ENCODE assay signal across 16 cellular contexts in genomic region chr6:167139761-167140160, GRCh38. TPM values are rescaled to one million over a fixed set of nuclear protein-coding genes. Genes with fewer than 3 reads are reported as not detected.
"Had no signal": no experiment of that assay in that cellular context is flagged by ENCODE, and none has a peak within 500 bp of the region (broad histone marks: within the 10 kb centered on the region; RNA-seq: fewer than 3 reads in every experiment).

No MANE protein-coding gene starts in this region.

- H3K4me3 ChIP-seq: cardiac muscle cell, heart right ventricle, right atrium auricular region, skin epidermis, tibial artery, vagina had no signal

- H3K4me1 ChIP-seq: right atrium auricular region, tibial artery, vagina had no signal

- H3K27ac Mint-ChIP-seq: activated CD8-positive, alpha-beta T cell treated with anti-CD3 and anti-CD28 coated beads, Interleukin-2, amount 10 ng/mL, durations not matched to agents 7 days and 5 days; activated naive CD4-positive, alpha-beta T cell treated with anti-CD3 and anti-CD28 coated beads for 36 hours had no signal

- H3K9me3 Mint-ChIP-seq: activated naive CD4-positive, alpha-beta T cell treated with anti-CD3 and anti-CD28 coated beads for 36 hours had no signal

- H3K27me3 ChIP-seq: right atrium auricular region, vagina had no signal

- H3K27ac ChIP-seq: cardiac muscle cell, heart right ventricle, neutrophil, right atrium auricular region, skin epidermis, tibial artery, vagina, VCaP had no signal

- H3K36me3 ChIP-seq: cardiac muscle cell, heart right ventricle, neutrophil, right atrium auricular region, tibial artery, vagina had no signal

- ATAC-seq: activated CD8-positive, alpha-beta T cell treated with anti-CD3 and anti-CD28 coated beads, Interleukin-2, amount 10 ng/mL, durations not matched to agents 7 days and 5 days; heart right ventricle; left lobe of liver had no signal

- H3K9me3 ChIP-seq: heart right ventricle, neutrophil, right atrium auricular region, tibial artery, vagina had no signal

- FAIRE-seq: astrocyte, endothelial cell of umbilical vein had no signal

- DNase-seq: activated CD4-positive, alpha-beta T cell treated with anti-CD3 and anti-CD28 coated beads for 4 hours; activated CD8-positive, alpha-beta T cell treated with anti-CD3 and anti-CD28 coated beads, Interleukin-2, amount 10 ng/mL, durations not matched to agents 7 days and 5 days; activated naive CD4-positive, alpha-beta T cell treated with anti-CD3 and anti-CD28 coated beads for 36 hours; foreskin melanocyte; heart right ventricle; mesenchymal stem cell; tibial artery had no signal

- H3K4me3 Mint-ChIP-seq: activated CD8-positive, alpha-beta T cell treated with anti-CD3 and anti-CD28 coated beads, Interleukin-2, amount 10 ng/mL, durations not matched to agents 7 days and 5 days; activated naive CD4-positive, alpha-beta T cell treated with anti-CD3 and anti-CD28 coated beads for 36 hours had no signal

RNA-seq across cellular contexts. Expression of gene CCR6, which starts 16.9 kb away (rescaled TPM):
- total RNA-seq: astrocyte, cardiac muscle cell, endothelial cell of umbilical vein, left lobe of liver had no signal
- polyA plus RNA-seq: cardiac muscle cell, endothelial cell of umbilical vein, heart right ventricle had no signal

RNA-seq across cellular contexts. Expression of gene GPR31, which starts 18.0 kb away (rescaled TPM):
- total RNA-seq: activated CD8-positive, alpha-beta T cell treated with anti-CD3 and anti-CD28 coated beads, Interleukin-2, amount 10 ng/mL, durations not matched to agents 7 days and 5 days; activated naive CD4-positive, alpha-beta T cell treated with anti-CD3 and anti-CD28 coated beads for 36 hours; astrocyte; cardiac muscle cell; endothelial cell of umbilical vein; heart right ventricle; left lobe of liver; right atrium auricular region; vagina had no signal
- polyA plus RNA-seq: cardiac muscle cell, endothelial cell of umbilical vein, heart right ventricle had no signal
